In genomic region chr14:75369506-75369905, GRCh38 we compare ENCODE assay signal across 15 cellular contexts. TPM values are rescaled to one million over a fixed set of nuclear protein-coding genes. Genes with fewer than 3 reads are reported as not detected.
DNase-seq lines count a peak whose midpoint lies in the region; ATAC-seq and TF ChIP-seq lines count a peak whose summit lies in the region.
"Had no signal": no experiment of that assay in that cellular context is flagged by ENCODE, and none has a peak within 500 bp of the region (broad histone marks: within the 10 kb centered on the region; RNA-seq: fewer than 3 reads in every experiment).

No MANE protein-coding gene starts in this region.

- peaks cover 7% of the 10 kb centered on the region; the same call in 1 of the 2 replicates for H3K4me1 ChIP-seq in BE2C
- H3K4me1 ChIP-seq in breast epithelium: peaks cover 0 to 4% of the 10 kb centered on the region in 2 donors
- H3K4me1 ChIP-seq: HAP-1 had no signal

- peaks cover 8% of the 10 kb centered on the region for H3K27me3 Mint-ChIP-seq in activated T-helper 17 cell treated with anti-CD3 and anti-CD28 coated beads, Interleukin-2, amount 50 U/mL, for 72 hours

- H3K27me3 ChIP-seq in BE2C: no peaks in the 10 kb centered on the region
- H3K27me3 ChIP-seq in breast epithelium: no peaks in the 10 kb centered on the region

- TF ChIP-seq POLR2A in breast epithelium (IDR thresholded peaks at IDR 0.05): no peak

- no peak for ATAC-seq in activated T-helper 17 cell treated with anti-CD3 and anti-CD28 coated beads, Interleukin-2, amount 50 U/mL, for 72 hours (replicated peaks)

- peaks cover 5% of the 10 kb centered on the region for H3K4me1 Mint-ChIP-seq in activated T-helper 17 cell treated with anti-CD3 and anti-CD28 coated beads, Interleukin-2, amount 50 U/mL, for 72 hours

- H3K9me3 ChIP-seq in BE2C (no peaks in the 10 kb centered on the region), breast epithelium (no peaks in the 10 kb centered on the region)
- H3K9me3 ChIP-seq: HAP-1 had no signal

- no peak overlapping the region for H3K4me3 Mint-ChIP-seq in activated T-helper 17 cell treated with anti-CD3 and anti-CD28 coated beads, Interleukin-2, amount 50 U/mL, for 72 hours
- H3K4me3 Mint-ChIP-seq: CD14-positive monocyte had no signal

- DNase-seq in BE2C: peak; percentile 39
- peak; percentile 22 for DNase-seq in NCI-H1694 treated with DMSO at 0.1 percent for 48 hours (lab: John Stamatoyannopoulos, UW)
- peak; percentile 18 for DNase-seq in fibroblast of mammary gland (ENCODE audit: low read depth)
- DNase-seq in pons (ENCODE audit: low spot score): peak; percentile 20
- DNase-seq in MV-4-11 (lab: John Stamatoyannopoulos, UW): no peak
- no peak for DNase-seq in breast epithelium (ENCODE audit: low spot score in 2 of 2)
- DNase-seq in stimulated activated CD4-positive, alpha-beta T cell treated with anti-CD3 and anti-CD28 coated beads, Interleukin-2, amount 100 ng/mL, for 24 hours: no peak
- DNase-seq: COR-L47, IMR-90, NCI-H1436 treated with DMSO at 0.1 percent for 48 hours, NCI-H345, PC-9 had no signal

- H3K4me3 ChIP-seq in BE2C (ENCODE audit: low read depth, low read length): no peak overlapping the region
- no peak overlapping the region for H3K4me3 ChIP-seq in fibroblast of mammary gland (ENCODE audit: control insufficient read depth, low read depth, low read length)
- H3K4me3 ChIP-seq in breast epithelium: no peak overlapping the region
- H3K4me3 ChIP-seq: HAP-1, PC-9 had no signal

- no peak for TF ChIP-seq CTCF in BE2C (IDR thresholded peaks at IDR 0.05; ENCODE audit: low read depth, low read length)
- no peak for TF ChIP-seq CTCF in fibroblast of mammary gland (conservative IDR thresholded peaks at IDR 0.05; ENCODE audit: control insufficient read depth, insufficient read depth, low read depth, low read length)
- no peak for TF ChIP-seq CTCF in breast epithelium (IDR thresholded peaks at IDR 0.05)

- H3K9me3 Mint-ChIP-seq in activated T-helper 17 cell treated with anti-CD3 and anti-CD28 coated beads, Interleukin-2, amount 50 U/mL, for 72 hours: no peaks in the 10 kb centered on the region
- H3K9me3 Mint-ChIP-seq: CD14-positive monocyte had no signal

- no peak overlapping the region for H3K27ac Mint-ChIP-seq in activated T-helper 17 cell treated with anti-CD3 and anti-CD28 coated beads, Interleukin-2, amount 50 U/mL, for 72 hours

- H3K27ac ChIP-seq in breast epithelium: no peak overlapping the region
- H3K27ac ChIP-seq: PC-9 had no signal

- intact Hi-C loops in breast epithelium (cut with DNase I; ENCODE audit: low total_unique reads): no loop called here

- H3K36me3 Mint-ChIP-seq in activated T-helper 17 cell treated with anti-CD3 and anti-CD28 coated beads, Interleukin-2, amount 50 U/mL, for 72 hours (ENCODE audit: low read depth): no peaks in the 10 kb centered on the region

- H3K36me3 ChIP-seq in BE2C: no peaks in the 10 kb centered on the region
- H3K36me3 ChIP-seq in breast epithelium: no peaks in the 10 kb centered on the region
- H3K36me3 ChIP-seq: HAP-1 had no signal

RNA-seq across cellular contexts. Expression of gene JDP2, which starts 58.3 kb away (rescaled TPM):
- polyA plus RNA-seq in BE2C (2012; ENCODE audit: insufficient read depth, insufficient read length, low read depth): 22.8 TPM
- total RNA-seq in breast epithelium: 100 to 1,000 TPM in 1 of 3 donors, 10 to 100 TPM in 2; 35.7 to 153 (median 58.3) TPM
- 1 to 10 TPM in 1 of 2 donors, under 1 TPM in 1; 0.61 to 1.1 TPM for total RNA-seq in activated T-helper 17 cell treated with anti-CD3 and anti-CD28 coated beads, Interleukin-2, amount 50 U/mL, for 72 hours

Comparison
In these comparisons a context has a peak if more than half of its experiments do, and no peak if none do; other contexts are left out.
1. DNase-seq: peak in BE2C (single experiment), NCI-H1694 treated with DMSO at 0.1 percent for 48 hours (single experiment), fibroblast of mammary gland (single experiment) and pons (single experiment); none in MV-4-11 (single experiment), breast epithelium (0 of 2) and stimulated activated CD4-positive, alpha-beta T cell treated with anti-CD3 and anti-CD28 coated beads, Interleukin-2, amount 100 ng/mL, for 24 hours (0 of 2).
2. RNA of gene JDP2, which starts 58.3 kb away (total RNA-seq): 35.7 to 153 TPM in breast epithelium; 0.61 to 1.1 TPM in activated T-helper 17 cell treated with anti-CD3 and anti-CD28 coated beads, Interleukin-2, amount 50 U/mL, for 72 hours; every median in the first group is over 10 times any median in the second.